Comparison of ENCODE assay signal across 8 cellular contexts in the genomic region with DNA sequence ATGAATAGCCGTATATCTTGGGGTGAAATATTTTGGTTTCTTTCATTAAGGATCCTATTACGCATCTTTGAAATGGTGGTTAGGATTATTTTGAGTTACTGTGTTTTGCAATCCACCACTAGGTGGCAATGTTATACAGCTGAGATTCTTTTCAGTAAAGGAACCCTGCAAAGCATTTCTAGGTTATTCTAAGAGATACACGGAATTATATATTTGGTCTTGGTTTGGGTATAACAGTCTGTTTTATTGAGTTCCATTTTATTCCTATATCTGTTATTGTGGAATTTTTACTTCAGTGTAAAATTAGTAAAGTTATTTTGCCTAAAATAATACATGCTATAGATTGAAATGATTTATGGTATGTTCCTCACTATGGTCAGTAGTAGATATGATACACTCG.
A peak's percentile ranks its signal among the peaks of the same experiment; 100 is the strongest.
DNase-seq lines count a peak whose midpoint lies in the region; ATAC-seq and TF ChIP-seq lines count a peak whose summit lies in the region.

No MANE protein-coding gene starts in this region.

- DNase-seq in D341Med (ENCODE audit: low spot score) (peak; percentile 43), NCI-H69 (lab: John Stamatoyannopoulos, UW) (peak; percentile 52), MCF 10A (ENCODE audit: unreplicated experiment) (peak; percentile 69), left lobe of liver (ENCODE audit: low spot score) (no peak), mucosa of gallbladder (ENCODE audit: low spot score) (no peak)
- DNase-seq in activated naive CD4-positive, alpha-beta T cell treated with anti-CD3 and anti-CD28 coated beads, Interleukin-2, amount 50 U/mL, for 16 hours: no peak

- POLR2A ChIA-PET in MCF 10A (lab: Yijun Ruan, JAX): no interaction called here

- TF ChIP-seq CTCF in MCF 10A (IDR thresholded peaks at IDR 0.05; ENCODE audit: unreplicated experiment): peak; percentile 67

- no peaks in the 10 kb centered on the region for H3K4me1 Mint-ChIP-seq in MCF 10A (ENCODE audit: insufficient read depth, unreplicated experiment)

- BruUV-seq in MCF 10A (replicated peaks; lab: Mats Ljungman, UMichigan): no TSS peak

- peak; percentile 62 for ATAC-seq in GM18909 (IDR thresholded peaks at IDR 0.05; ENCODE audit: poor library complexity, unreplicated experiment)
- peak; percentile 77 for ATAC-seq in HG03354 (IDR thresholded peaks at IDR 0.05; ENCODE audit: poor library complexity, severe bottlenecking, unreplicated experiment)
- peak; percentile 80 for ATAC-seq in left lobe of liver

- no peak overlapping the region for H3K4me3 Mint-ChIP-seq in MCF 10A (ENCODE audit: unreplicated experiment)

- H3K9me3 Mint-ChIP-seq in MCF 10A (ENCODE audit: unreplicated experiment): no peaks in the 10 kb centered on the region

- intact Hi-C loops in MCF 10A (cut with micrococcal nuclease): loop anchor here (1.0 to 2.0 kb wide), 4 partner anchors 490 to 1382 kb away; no protein-coding TSS in a partner anchor

- no peak overlapping the region for H3K27ac Mint-ChIP-seq in MCF 10A (ENCODE audit: low read depth, unreplicated experiment)

- CTCF ChIA-PET in MCF 10A (lab: Yijun Ruan, JAX): interaction anchor here (0.5 to 2.1 kb wide), 4 partner anchors 11 to 1382 kb away, joined by 3 to 8 read pairs (median 3); no protein-coding TSS in a partner anchor

- H3K27me3 Mint-ChIP-seq in MCF 10A (ENCODE audit: insufficient read depth, unreplicated experiment): no peaks in the 10 kb centered on the region

- peaks cover 6% of the 10 kb centered on the region for H3K36me3 Mint-ChIP-seq in MCF 10A (ENCODE audit: insufficient read depth, unreplicated experiment)

Comparison
In these comparisons a context has a peak if more than half of its experiments do, and no peak if none do; other contexts are left out.
1. DNase-seq: peak in D341Med (single experiment), NCI-H69 (single experiment) and MCF 10A (single experiment); none in left lobe of liver (single experiment), mucosa of gallbladder (single experiment) and activated naive CD4-positive, alpha-beta T cell treated with anti-CD3 and anti-CD28 coated beads, Interleukin-2, amount 50 U/mL, for 16 hours (single experiment).
2. Peak in every context shown above with its lines, with median percentiles within 50 percentile points of each other: ATAC-seq.